Comparison of ENCODE assay signal across 8 cellular contexts in genomic region chr20:17968366-17969275, GRCh38. TPM values are rescaled to one million over a fixed set of nuclear protein-coding genes. Genes with fewer than 3 reads are reported as not detected.
DNase-seq lines count a peak whose midpoint lies in the region; ATAC-seq and TF ChIP-seq lines count a peak whose summit lies in the region.

A gene with protein sequence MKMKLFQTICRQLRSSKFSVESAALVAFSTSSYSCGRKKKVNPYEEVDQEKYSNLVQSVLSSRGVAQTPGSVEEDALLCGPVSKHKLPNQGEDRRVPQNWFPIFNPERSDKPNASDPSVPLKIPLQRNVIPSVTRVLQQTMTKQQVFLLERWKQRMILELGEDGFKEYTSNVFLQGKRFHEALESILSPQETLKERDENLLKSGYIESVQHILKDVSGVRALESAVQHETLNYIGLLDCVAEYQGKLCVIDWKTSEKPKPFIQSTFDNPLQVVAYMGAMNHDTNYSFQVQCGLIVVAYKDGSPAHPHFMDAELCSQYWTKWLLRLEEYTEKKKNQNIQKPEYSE (plus strand): TSS chr20:17969018. CDS start chr20:17969860, 842 bp downstream.
SNX5 (minus strand) TSS chr20:17968794; CDS start chr20:17968425, 369 bp downstream.

- intact Hi-C loops in activated T-helper 2 cell treated with anti-CD3 and anti-CD28 coated beads, Interferon-gamma antibody, Interleukin-2, Interleukin-4, amounts not matched to agents 10 μg/mL and 5 μg/mL and 100 μg/mL, durations not matched to agents 14 hours and 24 hours and 36 hours (cut with micrococcal nuclease), result loop anchor here (1.0 to 10.0 kb wide), 10 partner anchors 7 to 1394 kb away; partner anchors contain the start of genes BFSP1, DSTN, KIF16B and SNRPB2

- peak within 1 kb of the TSS; percentile 98 for H3K4me3 Mint-ChIP-seq in activated T-helper 2 cell treated with anti-CD3 and anti-CD28 coated beads, Interferon-gamma antibody, Interleukin-2, Interleukin-4, amounts not matched to agents 10 μg/mL and 5 μg/mL and 100 μg/mL, durations not matched to agents 14 hours and 24 hours and 36 hours (ENCODE audit: low read depth)
- H3K4me3 Mint-ChIP-seq in naive thymus-derived CD8-positive, alpha-beta T cell, result peak within 1 kb of the TSS; percentile 86 to 97 (median 94)

- POLR2A ChIA-PET in naive thymus-derived CD8-positive, alpha-beta T cell (lab: Charles Lee), result interaction anchor here (0.6 to 4.1 kb wide), 16 partner anchors 10 to 539 kb away, joined by 3 to 25 read pairs (median 4); partner anchors contain the start of genes KAT14, PET117, RRBP1 and SEC23B

- H3K27me3 ChIP-seq in RWPE2 (ENCODE audit: insufficient read depth, poor library complexity, severe bottlenecking), result no peaks in the 10 kb centered on the region

- no peaks in the 10 kb centered on the region for H3K27me3 Mint-ChIP-seq in activated T-helper 2 cell treated with anti-CD3 and anti-CD28 coated beads, Interferon-gamma antibody, Interleukin-2, Interleukin-4, amounts not matched to agents 10 μg/mL and 5 μg/mL and 100 μg/mL, durations not matched to agents 14 hours and 24 hours and 36 hours (ENCODE audit: low read depth)
- H3K27me3 Mint-ChIP-seq in naive thymus-derived CD8-positive, alpha-beta T cell, result no peaks in the 10 kb centered on the region

- peaks cover 80% of the 10 kb centered on the region for H3K36me3 Mint-ChIP-seq in activated T-helper 2 cell treated with anti-CD3 and anti-CD28 coated beads, Interferon-gamma antibody, Interleukin-2, Interleukin-4, amounts not matched to agents 10 μg/mL and 5 μg/mL and 100 μg/mL, durations not matched to agents 14 hours and 24 hours and 36 hours (ENCODE audit: low read depth)
- H3K36me3 Mint-ChIP-seq in naive thymus-derived CD8-positive, alpha-beta T cell, result peaks cover 0 to 13% (median 0%) of the 10 kb centered on the region in 3 donors

- H3K27ac ChIP-seq in RWPE2 (ENCODE audit: poor library complexity, severe bottlenecking), result peak within 1 kb of the TSS; percentile 87

- ATAC-seq in RWPE2 (ENCODE audit: low read depth), result peak; percentile 76
- peak; percentile 90 to 93 for ATAC-seq in naive thymus-derived CD8-positive, alpha-beta T cell

- H3K4me3 ChIP-seq in RWPE2 (ENCODE audit: severe bottlenecking) (peak within 1 kb of the TSS; percentile 82), fibroblast of mammary gland (ENCODE audit: control insufficient read depth, low read depth, low read length) (peak within 1 kb of the TSS; percentile 79)

- peaks cover 64% of the 10 kb centered on the region for H3K36me3 ChIP-seq in RWPE2 (ENCODE audit: low read depth)

- peak within 1 kb of the TSS; percentile 99 for H3K27ac Mint-ChIP-seq in activated T-helper 2 cell treated with anti-CD3 and anti-CD28 coated beads, Interferon-gamma antibody, Interleukin-2, Interleukin-4, amounts not matched to agents 10 μg/mL and 5 μg/mL and 100 μg/mL, durations not matched to agents 14 hours and 24 hours and 36 hours
- H3K27ac Mint-ChIP-seq in naive thymus-derived CD8-positive, alpha-beta T cell, result peak within 1 kb of the TSS; percentile 93 to 99 (median 98)

- H3K4me1 Mint-ChIP-seq in activated T-helper 2 cell treated with anti-CD3 and anti-CD28 coated beads, Interferon-gamma antibody, Interleukin-2, Interleukin-4, amounts not matched to agents 10 μg/mL and 5 μg/mL and 100 μg/mL, durations not matched to agents 14 hours and 24 hours and 36 hours (ENCODE audit: low read depth), result peaks cover 43% of the 10 kb centered on the region
- peaks cover 30 to 82% (median 75%) of the 10 kb centered on the region in 4 donors for H3K4me1 Mint-ChIP-seq in naive thymus-derived CD8-positive, alpha-beta T cell

- peak; percentile 99 for DNase-seq in EH (ENCODE audit: low read depth)
- DNase-seq in H4 (ENCODE audit: low spot score), result peak; percentile 99
- peak; percentile 99 for DNase-seq in LoVo (ENCODE audit: low spot score)
- DNase-seq in RWPE2 (ENCODE audit: low spot score), result peak; percentile 100
- peak; percentile 99 for DNase-seq in activated T-helper 2 cell treated with anti-CD3 and anti-CD28 coated beads, Interferon-gamma antibody, Interleukin-2, Interleukin-4, amounts not matched to agents 10 μg/mL and 5 μg/mL and 100 μg/mL, durations not matched to agents 14 hours and 24 hours and 36 hours (ENCODE audit: low spot score)
- peak; percentile 99 for DNase-seq in fibroblast of mammary gland (ENCODE audit: low read depth)
- DNase-seq in naive thymus-derived CD8-positive, alpha-beta T cell, result peak; percentile 92 to 100 (median 98)
- DNase-seq in stimulated activated naive CD4-positive, alpha-beta T cell (lab: John Stamatoyannopoulos, UW), result peak; percentile 97 to 98 (median 98)

- TF ChIP-seq CTCF in RWPE2 (IDR thresholded peaks at IDR 0.05; ENCODE audit: poor library complexity, severe bottlenecking) (no peak), fibroblast of mammary gland (conservative IDR thresholded peaks at IDR 0.05; ENCODE audit: control insufficient read depth, insufficient read depth, low read depth, low read length) (no peak)

- peaks cover 38% of the 10 kb centered on the region for H3K4me1 ChIP-seq in RWPE2 (ENCODE audit: insufficient read depth, poor library complexity, severe bottlenecking)

- H3K9me3 Mint-ChIP-seq in activated T-helper 2 cell treated with anti-CD3 and anti-CD28 coated beads, Interferon-gamma antibody, Interleukin-2, Interleukin-4, amounts not matched to agents 10 μg/mL and 5 μg/mL and 100 μg/mL, durations not matched to agents 14 hours and 24 hours and 36 hours, result no peaks in the 10 kb centered on the region
- H3K9me3 Mint-ChIP-seq in naive thymus-derived CD8-positive, alpha-beta T cell, result no peaks in the 10 kb centered on the region

- H3K9me3 ChIP-seq in RWPE2 (ENCODE audit: severe bottlenecking), result no peaks in the 10 kb centered on the region

RNA-seq across cellular contexts. Expression of the first gene that starts in this region (rescaled TPM):
- total RNA-seq in H4 (2014; rRNA removed; shearing (Covaris generic)), result 9.5 and 12.0 TPM in 2 replicates
- 30.0 and 33.0 TPM in 2 replicates for total RNA-seq in activated T-helper 2 cell treated with anti-CD3 and anti-CD28 coated beads, Interferon-gamma antibody, Interleukin-2, Interleukin-4, amounts not matched to agents 10 μg/mL and 5 μg/mL and 100 μg/mL, durations not matched to agents 14 hours and 24 hours and 36 hours
- total RNA-seq in naive thymus-derived CD8-positive, alpha-beta T cell, result 10 to 100 TPM; 10.4 to 11.5 TPM
- 1 to 10 TPM; 1.1 to 5.1 (median 2.1) TPM for polyA plus RNA-seq in naive thymus-derived CD8-positive, alpha-beta T cell

RNA-seq across cellular contexts. Expression of gene SNX5, which starts in this region (rescaled TPM):
- 85.0 and 114 TPM in 2 replicates for total RNA-seq in H4 (2014; rRNA removed; shearing (Covaris generic))
- 225 and 231 TPM in 2 replicates for total RNA-seq in activated T-helper 2 cell treated with anti-CD3 and anti-CD28 coated beads, Interferon-gamma antibody, Interleukin-2, Interleukin-4, amounts not matched to agents 10 μg/mL and 5 μg/mL and 100 μg/mL, durations not matched to agents 14 hours and 24 hours and 36 hours
- total RNA-seq in naive thymus-derived CD8-positive, alpha-beta T cell, result 10 to 100 TPM; 56.9 to 68.2 TPM
- polyA plus RNA-seq in naive thymus-derived CD8-positive, alpha-beta T cell, result 10 to 100 TPM; 38.8 to 58.6 (median 44.4) TPM

Comparison
In these comparisons a context has a peak if more than half of its experiments do, and no peak if none do; other contexts are left out.
1. Peak in every context shown above with its lines: DNase-seq, ATAC-seq, H3K4me3 ChIP-seq and H3K27ac ChIP-seq.